ENCODE assay signal across 8 cellular contexts in the genomic region with DNA sequence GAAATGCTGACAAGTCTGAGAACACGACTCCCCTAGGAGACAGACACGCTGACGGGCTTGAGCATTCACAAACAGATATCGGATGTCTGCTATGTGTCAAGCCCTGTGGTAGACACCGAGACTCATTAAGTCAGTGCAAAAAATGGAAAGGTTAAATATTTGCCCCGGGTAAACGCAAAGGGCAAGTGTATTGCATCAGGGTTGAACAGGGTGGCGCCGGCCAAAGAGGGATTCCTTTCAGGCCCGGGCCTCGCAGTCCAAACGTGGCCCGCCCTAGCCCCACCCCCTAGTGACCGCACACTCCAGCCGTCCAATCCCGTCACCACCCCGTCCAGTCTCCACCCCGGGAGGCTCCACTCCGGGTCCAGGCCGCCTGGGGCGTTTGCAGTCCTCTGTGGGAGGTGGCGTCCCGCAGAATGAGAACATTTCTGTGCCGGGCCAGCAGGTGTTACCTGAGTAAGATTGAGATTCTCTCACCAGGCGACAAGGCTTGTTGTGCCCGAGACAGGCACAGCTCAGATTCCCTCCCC. TPM values are rescaled to one million over a fixed set of nuclear protein-coding genes. Genes with fewer than 3 reads are reported as not detected.
DNase-seq lines count a peak whose midpoint lies in the region.

No MANE protein-coding gene starts in this region.

- H3K36me3 ChIP-seq in ES-I3 (ENCODE audit: insufficient read depth, low read length) (no peaks in the 10 kb centered on the region), H7 (replicated peaks; ENCODE audit: control insufficient read depth, insufficient read depth, low read length) (no peaks in the 10 kb centered on the region), MG63 (no peaks in the 10 kb centered on the region), neuronal stem cell (replicated peaks in 1 of 2; ENCODE audit: control insufficient read depth in 2 of 2, insufficient read depth in 2 of 2, low read length in 2 of 2) (no peaks in the 10 kb centered on the region)

- H4K91ac ChIP-seq in neuronal stem cell (ENCODE audit: low read depth, low read length, poor library complexity) = no peak overlapping the region

- peak overlapping the region; percentile 94 for H2AFZ ChIP-seq in neuronal stem cell (ENCODE audit: low read length)

- H3K4ac ChIP-seq in neuronal stem cell (ENCODE audit: low read length) = no peak overlapping the region

- H3K23ac ChIP-seq in neuronal stem cell (ENCODE audit: low read depth, low read length, poor library complexity) = peak overlapping the region; percentile 8

- H3K79me1 ChIP-seq in neuronal stem cell (ENCODE audit: low read depth, low read length) = no peaks in the 10 kb centered on the region

- no peak overlapping the region for H2BK120ac ChIP-seq in neuronal stem cell (ENCODE audit: low read depth, low read length)

- peak overlapping the region; percentile 92 for H3K4me2 ChIP-seq in neuronal stem cell (ENCODE audit: insufficient read depth, low read length, poor library complexity, severe bottlenecking)

- H3K9ac ChIP-seq in ES-I3 (ENCODE audit: low read depth, low read length) (peak overlapping the region; percentile 85), neuronal stem cell (ENCODE audit: low read depth, low read length, poor library complexity) (peak overlapping the region; percentile 65)

- H3K4me3 ChIP-seq in H7 (ENCODE audit: insufficient read depth, low read depth, low read length) = peak overlapping the region; percentile 70
- peak overlapping the region; percentile 65 for H3K4me3 ChIP-seq in MG63
- peak overlapping the region; percentile 55 to 83 for H3K4me3 ChIP-seq in neuronal stem cell (ENCODE audit: low read length in 2 of 2)

- WGBS in neuronal stem cell (ENCODE audit: extremely low coverage in 2 of 2, insufficient read length in 2 of 2, insufficient replicate concordance in 1 of 2), 2 donors = no CpG with 5 or more reads among the region's 26 CpGs

- H3K9me3 ChIP-seq in ES-I3 (ENCODE audit: control insufficient read depth, insufficient read depth, low read length) (no peaks in the 10 kb centered on the region), MG63 (no peaks in the 10 kb centered on the region), neuronal stem cell (replicated peaks in 1 of 2; ENCODE audit: control insufficient read depth in 2 of 2, insufficient read depth in 1 of 2, low read depth in 1 of 2, low read length in 2 of 2) (no peaks in the 10 kb centered on the region)

- peak; percentile 96 for DNase-seq in H7
- peak; percentile 98 for DNase-seq in MG63
- DNase-seq in SHP77 treated with DMSO at 0.1 percent for 48 hours (lab: John Stamatoyannopoulos, UW) = peak; percentile 88
- peak; percentile 64 for DNase-seq in activated gamma-delta T cell treated with anti-CD3 and anti-CD28 coated beads, Interleukin-2, amount 50 U/mL, for 16 hours (ENCODE audit: low read depth)
- DNase-seq in foreskin melanocyte = peak; percentile 75
- DNase-seq in neuronal stem cell (ENCODE audit: low spot score) = peak; percentile 74
- DNase-seq in substantia nigra (lab: John Stamatoyannopoulos, UW) = peak; percentile 41 to 97 (median 88)

- peaks cover 10% of the 10 kb centered on the region for H3K4me1 ChIP-seq in ES-I3 (ENCODE audit: insufficient read depth, low read length)
- peaks cover 2 to 9% of the 10 kb centered on the region in 2 donors for H3K4me1 ChIP-seq in neuronal stem cell (ENCODE audit: control insufficient read depth in 2 of 2, insufficient read depth in 1 of 2, low read depth in 1 of 2, low read length in 2 of 2)

- H2AK5ac ChIP-seq in neuronal stem cell (ENCODE audit: low read depth, low read length) = no peak overlapping the region

- H3K18ac ChIP-seq in neuronal stem cell (ENCODE audit: low read length) = peak overlapping the region; percentile 31

- H3K27me3 ChIP-seq in H7 (ENCODE audit: control insufficient read depth, insufficient read depth, low read length) (peaks cover 2% of the 10 kb centered on the region; the same call in 1 of the 2 replicates), MG63 (no peaks in the 10 kb centered on the region; the same call in 1 of the 2 replicates), neuronal stem cell (ENCODE audit: control insufficient read depth in 3 of 3, insufficient read depth in 3 of 3, low read depth in 1 of 3, low read length in 3 of 3) (peaks cover 0 to 34% (median 2%) of the 10 kb centered on the region in 3 experiments)

- no peak overlapping the region for H2BK5ac ChIP-seq in neuronal stem cell (ENCODE audit: low read length)

- H2BK15ac ChIP-seq in neuronal stem cell (ENCODE audit: low read length) = no peak overlapping the region

- H3K27ac ChIP-seq in neuronal stem cell (replicated peaks; ENCODE audit: low read length) (no peak overlapping the region), substantia nigra (ENCODE audit: low read depth, low read length, poor library complexity, severe bottlenecking) (peak overlapping the region; percentile 55)

- H4K8ac ChIP-seq in neuronal stem cell (ENCODE audit: low read depth, low read length) = no peak overlapping the region

- H3K14ac ChIP-seq in neuronal stem cell (ENCODE audit: low read length) = no peak overlapping the region

- H2BK12ac ChIP-seq in neuronal stem cell (ENCODE audit: low read length) = no peak overlapping the region

RNA-seq across cellular contexts. Expression of a gene that starts 16.3 kb away (rescaled TPM):
- 228 and 249 TPM in 2 replicates for total RNA-seq in H7 (2014; rRNA removed; shearing (Covaris generic))
- 75.3 and 118 TPM in 2 replicates for total RNA-seq in MG63 (2014; rRNA removed; shearing (Covaris generic); ENCODE audit: low replicate concordance)
- polyA plus RNA-seq in neuronal stem cell (2013, experiment 1 of 2) = 72.8 TPM
- polyA plus RNA-seq in neuronal stem cell (2013, experiment 2 of 2) = 72.0 TPM

RNA-seq across cellular contexts. Expression of a gene that starts 20.0 kb away (rescaled TPM):
- total RNA-seq in H7 (2014; rRNA removed; shearing (Covaris generic)) = 0.24 TPM in 1 of 2 replicates, not detected in the other
- 0.16 TPM in 1 of 2 replicates, not detected in the other for total RNA-seq in MG63 (2014; rRNA removed; shearing (Covaris generic); ENCODE audit: low replicate concordance)
- 0.15 TPM for polyA plus RNA-seq in neuronal stem cell (2013, experiment 1 of 2)
- 0.12 TPM for polyA plus RNA-seq in neuronal stem cell (2013, experiment 2 of 2)

RNA-seq across cellular contexts. Expression of a gene that starts 43.6 kb away (rescaled TPM):
- total RNA-seq in H7 (2014; rRNA removed; shearing (Covaris generic)) = 0.30 TPM in 1 of 2 replicates, not detected in the other
- total RNA-seq in MG63 (2014; rRNA removed; shearing (Covaris generic); ENCODE audit: low replicate concordance) = not detected in 2 replicates
- polyA plus RNA-seq in neuronal stem cell (2013, experiment 1 of 2) = 0.04 TPM
- polyA plus RNA-seq in neuronal stem cell (2013, experiment 2 of 2) = 0.03 TPM

RNA-seq across cellular contexts. Expression of a gene that starts 58.4 kb away (rescaled TPM):
- total RNA-seq in H7 (2014; rRNA removed; shearing (Covaris generic)) = not detected in 2 replicates
- not detected in 2 replicates for total RNA-seq in MG63 (2014; rRNA removed; shearing (Covaris generic); ENCODE audit: low replicate concordance)
- polyA plus RNA-seq in neuronal stem cell (2013, experiment 1 of 2) = 0.17 TPM
- 0.21 TPM for polyA plus RNA-seq in neuronal stem cell (2013, experiment 2 of 2)
